ENCODE assay signal across 12 cellular contexts in the genomic region with DNA sequence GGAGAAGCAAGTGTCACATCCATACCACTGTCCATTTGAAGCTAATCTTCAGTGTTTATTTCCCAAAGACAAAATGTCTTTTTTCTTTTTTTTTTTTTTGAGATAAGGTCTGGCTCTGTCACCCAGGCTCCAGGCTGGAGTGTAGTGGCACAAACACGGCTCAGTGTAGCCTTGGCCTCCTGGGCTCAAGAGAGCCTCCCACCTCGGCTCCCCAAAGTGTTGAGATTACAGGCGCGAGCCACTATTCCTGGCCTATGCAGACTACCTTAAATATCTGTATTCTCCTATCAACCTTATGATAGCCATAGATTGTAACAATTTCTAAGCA. TPM values are rescaled to one million over a fixed set of nuclear protein-coding genes. Genes with fewer than 3 reads are reported as not detected.
DNase-seq lines count a peak whose midpoint lies in the region; ATAC-seq and TF ChIP-seq lines count a peak whose summit lies in the region.
"Had no signal": no experiment of that assay in that cellular context is flagged by ENCODE, and none has a peak within 500 bp of the region (broad histone marks: within the 10 kb centered on the region; RNA-seq: fewer than 3 reads in every experiment).

No MANE protein-coding gene starts in this region.

- H3K27ac ChIP-seq in OCI-LY7 (ENCODE audit: low read depth, low read length, poor library complexity, severe bottlenecking), result no peak overlapping the region
- no peak overlapping the region for H3K27ac ChIP-seq in naive thymus-derived CD4-positive, alpha-beta T cell (ENCODE audit: low read depth, low read length)
- H3K27ac ChIP-seq in transverse colon, result no peak overlapping the region

- H3K9me2 ChIP-seq in OCI-LY7 (ENCODE audit: insufficient read depth, low read length), result no peaks in the 10 kb centered on the region

- no peak for DNase-seq in activated CD4-positive, alpha-beta T cell treated with anti-CD3 and anti-CD28 coated beads for 36 hours
- DNase-seq in activated CD4-positive, alpha-beta T cell treated with anti-CD3 and anti-CD28 coated beads for 1 hour, result no peak
- DNase-seq in HFFc6 (no peak), OCI-LY7 (ENCODE audit: low spot score) (no peak), NCI-H1092 treated with DMSO at 0.1 percent for 48 hours (lab: John Stamatoyannopoulos, UW) (no peak), COLO668 (lab: John Stamatoyannopoulos, UW; ENCODE audit: unreplicated experiment) (no peak), transverse colon (no peak)
- DNase-seq in naive thymus-derived CD4-positive, alpha-beta T cell, result no peak

- no peak overlapping the region for H3K4me2 ChIP-seq in OCI-LY7 (ENCODE audit: low read length)

- CTCF ChIA-PET in activated CD4-positive, alpha-beta T cell treated with anti-CD3 and anti-CD28 coated beads for 36 hours (lab: Charles Lee), result interaction anchor here (0.7 to 2.0 kb wide), 16 partner anchors 11 to 1176 kb away, joined by 3 to 16 read pairs (median 4); a partner anchor contains a TSS
- CTCF ChIA-PET in OCI-LY7 (lab: Charles Lee; ENCODE audit: unreplicated experiment), result interaction anchor here (1.2 to 1.7 kb wide), 3 partner anchors 94 to 118 kb away, joined by 5 to 8 read pairs (median 6); a partner anchor contains a TSS
- CTCF ChIA-PET in naive thymus-derived CD4-positive, alpha-beta T cell (lab: Charles Lee), result interaction anchor here (1.0 to 3.1 kb wide), 4 partner anchors 93 to 148 kb away, joined by 3 to 13 read pairs (median 8); a partner anchor contains a TSS

- peaks cover 11% of the 10 kb centered on the region for H3K27me3 Mint-ChIP-seq in activated CD4-positive, alpha-beta T cell treated with anti-CD3 and anti-CD28 coated beads for 36 hours
- H3K27me3 Mint-ChIP-seq in HFFc6 (ENCODE audit: insufficient read depth), result peaks cover 12% of the 10 kb centered on the region; the same call in 1 of the 2 replicates
- H3K27me3 Mint-ChIP-seq in naive thymus-derived CD4-positive, alpha-beta T cell, result peaks cover 16 to 46% (median 24%) of the 10 kb centered on the region in 5 donors

- TF ChIP-seq POLR2A in transverse colon (IDR thresholded peaks at IDR 0.05), result no peak

- 73 to 100% methylated on average over 1 to 4 of the region's 4 CpGs for WGBS in transverse colon (ENCODE audit: low coverage in 1 of 2), 2 donors

- H3K4me3 Mint-ChIP-seq in activated CD4-positive, alpha-beta T cell treated with anti-CD3 and anti-CD28 coated beads for 36 hours, result no peak overlapping the region
- H3K4me3 Mint-ChIP-seq in HFFc6, result no peak overlapping the region
- peak overlapping the region in 1 of 10 donors; percentile 17 for H3K4me3 Mint-ChIP-seq in naive thymus-derived CD4-positive, alpha-beta T cell
- H3K4me3 Mint-ChIP-seq: activated naive CD4-positive, alpha-beta T cell treated with anti-CD3 and anti-CD28 coated beads, Interleukin-2, amount 50 U/mL, for 24 hours; IgD-negative memory B cell had no signal

- no peaks in the 10 kb centered on the region for H3K27me3 ChIP-seq in naive thymus-derived CD4-positive, alpha-beta T cell (ENCODE audit: control insufficient read depth in 2 of 2, insufficient read depth in 2 of 2, low read length in 2 of 2)
- H3K27me3 ChIP-seq in transverse colon, result peaks cover 29% of the 10 kb centered on the region

- H3K4me1 ChIP-seq in OCI-LY7 (ENCODE audit: insufficient read depth, low read length, poor library complexity, severe bottlenecking), result peaks cover 12% of the 10 kb centered on the region
- peaks cover 3 to 6% of the 10 kb centered on the region in 2 donors for H3K4me1 ChIP-seq in naive thymus-derived CD4-positive, alpha-beta T cell (ENCODE audit: control insufficient read depth in 2 of 2, insufficient read depth in 2 of 2, low read length in 2 of 2)
- H3K4me1 ChIP-seq in transverse colon, result peaks cover 0 to 3% (median 0%) of the 10 kb centered on the region in 4 donors

- POLR2A ChIA-PET in activated CD4-positive, alpha-beta T cell treated with anti-CD3 and anti-CD28 coated beads for 36 hours (lab: Charles Lee), result no interaction called here
- POLR2A ChIA-PET in OCI-LY7 (lab: Charles Lee), result interaction anchor here (0.6 to 1.2 kb wide), 2 partner anchors 59 to 115 kb away, joined by 3 to 4 read pairs; a partner anchor contains a TSS
- POLR2A ChIA-PET in naive thymus-derived CD4-positive, alpha-beta T cell (lab: Charles Lee), result interaction anchor here (0.6 kb wide), 1 partner anchor 1739 kb away, joined by 3 read pairs; no protein-coding TSS in a partner anchor

- H3K4me3 ChIP-seq in OCI-LY7 (ENCODE audit: low read depth, low read length, poor library complexity, severe bottlenecking) (no peak overlapping the region), transverse colon (no peak overlapping the region)
- H3K4me3 ChIP-seq in naive thymus-derived CD4-positive, alpha-beta T cell (ENCODE audit: low read length), result no peak overlapping the region
- H3K4me3 ChIP-seq: mucosa of descending colon had no signal

- no peaks in the 10 kb centered on the region for H3K36me3 Mint-ChIP-seq in activated CD4-positive, alpha-beta T cell treated with anti-CD3 and anti-CD28 coated beads for 36 hours (ENCODE audit: low read depth)
- no peaks in the 10 kb centered on the region for H3K36me3 Mint-ChIP-seq in HFFc6 (ENCODE audit: low read depth)
- peaks cover 0 to 1% (median 0%) of the 10 kb centered on the region in 5 donors for H3K36me3 Mint-ChIP-seq in naive thymus-derived CD4-positive, alpha-beta T cell
- H3K36me3 Mint-ChIP-seq: activated naive CD4-positive, alpha-beta T cell treated with anti-CD3 and anti-CD28 coated beads, Interleukin-2, amount 50 U/mL, for 24 hours; IgD-negative memory B cell had no signal

- H3K36me3 ChIP-seq in OCI-LY7 (ENCODE audit: insufficient read depth, low read length) (no peaks in the 10 kb centered on the region), transverse colon (no peaks in the 10 kb centered on the region)
- H3K36me3 ChIP-seq in naive thymus-derived CD4-positive, alpha-beta T cell (ENCODE audit: control insufficient read depth in 2 of 3, insufficient read depth in 3 of 3, low read length in 3 of 3), result no peaks in the 10 kb centered on the region

- TF ChIP-seq CTCF in HFFc6 (IDR thresholded peaks at IDR 0.05) (peak; percentile 10), OCI-LY7 (conservative IDR thresholded peaks at IDR 0.05; ENCODE audit: low read length) (no peak; the same call in 1 of the 2 replicates), transverse colon (IDR thresholded peaks at IDR 0.05) (no peak)

- H3K9me3 ChIP-seq in OCI-LY7 (ENCODE audit: low read length) (no peaks in the 10 kb centered on the region), transverse colon (no peaks in the 10 kb centered on the region)
- H3K9me3 ChIP-seq in naive thymus-derived CD4-positive, alpha-beta T cell (ENCODE audit: control insufficient read depth in 2 of 3, low read length in 3 of 3), result no peaks in the 10 kb centered on the region
- H3K9me3 ChIP-seq: mucosa of descending colon had no signal

- no peaks in the 10 kb centered on the region for H3K9me3 Mint-ChIP-seq in activated CD4-positive, alpha-beta T cell treated with anti-CD3 and anti-CD28 coated beads for 36 hours (ENCODE audit: low read depth)
- H3K9me3 Mint-ChIP-seq in HFFc6, result no peaks in the 10 kb centered on the region
- H3K9me3 Mint-ChIP-seq in naive thymus-derived CD4-positive, alpha-beta T cell, result peaks cover 0 to 2% (median 0%) of the 10 kb centered on the region in 11 donors
- H3K9me3 Mint-ChIP-seq: activated naive CD4-positive, alpha-beta T cell treated with anti-CD3 and anti-CD28 coated beads, Interleukin-2, amount 50 U/mL, for 24 hours; IgD-negative memory B cell had no signal

- intact Hi-C loops in activated CD4-positive, alpha-beta T cell treated with anti-CD3 and anti-CD28 coated beads for 36 hours (cut with DNase I, micrococcal nuclease), result loop anchor here in 1 of 2 experiments (1.0 kb wide), 1 partner anchor 95 kb away; no protein-coding TSS in a partner anchor
- intact Hi-C loops in OCI-LY7 (cut with micrococcal nuclease; ENCODE audit: unreplicated experiment), result loop anchor here (1.0 kb wide), 1 partner anchor 94 kb away; no protein-coding TSS in a partner anchor
- intact Hi-C loops in naive thymus-derived CD4-positive, alpha-beta T cell (cut with micrococcal nuclease), result loop anchor here in 1 of 2 donors (1.0 kb wide), 1 partner anchor 119 kb away; no protein-coding TSS in a partner anchor
- intact Hi-C loops in transverse colon (cut with DNase I; ENCODE audit: low total_unique reads), result no loop called here

- no peaks in the 10 kb centered on the region for H4K20me1 ChIP-seq in OCI-LY7 (ENCODE audit: insufficient read depth, low read length)

- TF ChIP-seq EP300 in transverse colon (IDR thresholded peaks at IDR 0.05; ENCODE audit: low read depth), result no peak

- BruUV-seq in OCI-LY7 (replicated peaks; lab: Mats Ljungman, UMichigan), result no TSS peak

- peaks cover 23% of the 10 kb centered on the region for H3K4me1 Mint-ChIP-seq in activated CD4-positive, alpha-beta T cell treated with anti-CD3 and anti-CD28 coated beads for 36 hours
- H3K4me1 Mint-ChIP-seq in HFFc6 (ENCODE audit: low read depth), result peaks cover 26% of the 10 kb centered on the region
- H3K4me1 Mint-ChIP-seq in naive thymus-derived CD4-positive, alpha-beta T cell, result peaks cover 6 to 36% (median 29%) of the 10 kb centered on the region in 7 donors

- H3K79me2 ChIP-seq in OCI-LY7 (ENCODE audit: insufficient read depth, low read depth, low read length), result no peaks in the 10 kb centered on the region

- in situ Hi-C loops in transverse colon (cut with MboI; ENCODE audit: low pct_ligation_motif_present in 1 of 4, low pct_unique_long_range_greater_than_20kb in 1 of 4, low sequenced_read_pairs in 3 of 4), result loop anchor here in 3 of 4 donors (10.0 kb wide), 2 partner anchors 175 to 225 kb away; no protein-coding TSS in a partner anchor

- H3K27ac Mint-ChIP-seq in activated CD4-positive, alpha-beta T cell treated with anti-CD3 and anti-CD28 coated beads for 36 hours, result no peak overlapping the region
- H3K27ac Mint-ChIP-seq in HFFc6, result no peak overlapping the region
- peak overlapping the region in 1 of 9 donors; percentile 70 for H3K27ac Mint-ChIP-seq in naive thymus-derived CD4-positive, alpha-beta T cell
- H3K27ac Mint-ChIP-seq: activated naive CD4-positive, alpha-beta T cell treated with anti-CD3 and anti-CD28 coated beads, Interleukin-2, amount 50 U/mL, for 24 hours had no signal

- H2AFZ ChIP-seq in OCI-LY7 (ENCODE audit: low read length), result peak overlapping the region; percentile 72; the same call in 1 of the 2 replicates

- ATAC-seq in activated CD4-positive, alpha-beta T cell treated with anti-CD3 and anti-CD28 coated beads for 36 hours, result peak; percentile 23
- ATAC-seq in naive thymus-derived CD4-positive, alpha-beta T cell, result peak; percentile 17

RNA-seq across cellular contexts. Expression of a gene that starts 27.7 kb away (rescaled TPM):
- total RNA-seq in activated CD4-positive, alpha-beta T cell treated with anti-CD3 and anti-CD28 coated beads for 36 hours, result 10 to 100 TPM; 22.8 to 25.9 TPM
- 10 to 100 TPM; 12.7 to 18.8 (median 16.2) TPM for total RNA-seq in HFFc6 (2021; fragmentation: NEBNext Ultra II Directional; extraction: Animal tissue kit (Norgen Biotek cat#: 25700))
- 3.9 and 4.7 TPM in 2 replicates for total RNA-seq in OCI-LY7 (2014; rRNA removed; shearing (Covaris generic))
- total RNA-seq in OCI-LY7 (2022) (13.0 and 13.2 TPM in 2 replicates), transverse colon (10 to 100 TPM in 2 of 4 donors, 1 to 10 TPM in 2; 6.7 to 18.7 (median 10.8) TPM)
- 10 to 100 TPM; 15.8 to 28.1 (median 25.7) TPM for total RNA-seq in naive thymus-derived CD4-positive, alpha-beta T cell
- 10 to 100 TPM in 1 of 2 donors, 1 to 10 TPM in 1; 8.3 to 15.0 TPM for polyA plus RNA-seq in naive thymus-derived CD4-positive, alpha-beta T cell

RNA-seq across cellular contexts. Expression of a gene that starts 50.0 kb away (rescaled TPM):
- under 1 TPM; 0.05 TPM for total RNA-seq in activated CD4-positive, alpha-beta T cell treated with anti-CD3 and anti-CD28 coated beads for 36 hours
- not detected for total RNA-seq in HFFc6 (2021; fragmentation: NEBNext Ultra II Directional; extraction: Animal tissue kit (Norgen Biotek cat#: 25700))
- total RNA-seq in OCI-LY7 (2014; rRNA removed; shearing (Covaris generic)), result not detected in 2 replicates
- total RNA-seq in OCI-LY7 (2022) (0.13 and 0.15 TPM in 2 replicates), transverse colon (10 to 100 TPM in 1 of 4 donors, 1 to 10 TPM in 2, under 1 TPM in 1; 0.27 to 10.3 (median 2.2) TPM)
- under 1 TPM; 0.05 to 0.16 (median 0.08) TPM for total RNA-seq in naive thymus-derived CD4-positive, alpha-beta T cell
- polyA plus RNA-seq in naive thymus-derived CD4-positive, alpha-beta T cell, result under 1 TPM; 0.02 to 0.06 TPM
- polyA plus RNA-seq: fibroblast of lung had no signal

RNA-seq across cellular contexts. Expression of a gene that starts 55.8 kb away (rescaled TPM):
- total RNA-seq in activated CD4-positive, alpha-beta T cell treated with anti-CD3 and anti-CD28 coated beads for 36 hours, result 100 to 1,000 TPM; 111 to 157 TPM
- 100 to 1,000 TPM in 5 of 6 experiments, 10 to 100 TPM in 1; 85.5 to 210 (median 189) TPM for total RNA-seq in HFFc6 (2021; fragmentation: NEBNext Ultra II Directional; extraction: Animal tissue kit (Norgen Biotek cat#: 25700))
- total RNA-seq in OCI-LY7 (2014; rRNA removed; shearing (Covaris generic)), result 224 and 402 TPM in 2 replicates
- total RNA-seq in OCI-LY7 (2022), result 149 and 150 TPM in 2 replicates
- 10 to 100 TPM in 3 of 5 experiments, 1 to 10 TPM in 2; 2.6 to 98.9 (median 19.4) TPM for total RNA-seq in naive thymus-derived CD4-positive, alpha-beta T cell
- polyA plus RNA-seq in naive thymus-derived CD4-positive, alpha-beta T cell, result under 1 TPM; 0.47 to 0.53 TPM
- 10 to 100 TPM in 3 of 4 donors, 1 to 10 TPM in 1; 8.1 to 58.0 (median 23.7) TPM for total RNA-seq in transverse colon
